ENCODE assay signal across 1 cellular context in genomic region chr3:43621974-43622739, GRCh38.
A peak's percentile ranks its signal among the peaks of the same experiment; 100 is the strongest.
TF ChIP-seq lines count a peak whose summit lies in the region.

TSS of gene ANO10 (minus strand) at chr3:43622011. CDS start at chr3:43605852, 16,159 bp downstream.

TF ChIP-seq in HEK293, 187 proteins besides CTCF, POLR2A, EP300 and RAD21 (continued from another document and continues in another):
- no peak for TF ChIP-seq ZNF518A (tag by site-specific recombination; conservative IDR thresholded peaks at IDR 0.05; ENCODE audit: low read depth)
- no peak for TF ChIP-seq ZBTB10 (tag by site-specific recombination; IDR thresholded peaks at IDR 0.05)
- TF ChIP-seq PRDM10 (tag by site-specific recombination; IDR thresholded peaks at IDR 0.05) = peak; percentile 76
- no peak for TF ChIP-seq ZXDB (tag by site-specific recombination; IDR thresholded peaks at IDR 0.05)
- TF ChIP-seq ZBTB20 (tag by site-specific recombination; IDR thresholded peaks at IDR 0.05) = peak; percentile 40; the same call in 1 of the 2 replicates
- no peak for TF ChIP-seq SALL2 (tag by site-specific recombination; IDR thresholded peaks at IDR 0.05; ENCODE audit: borderline replicate concordance)
- no peak for TF ChIP-seq ZNF302 (tag by site-specific recombination; IDR thresholded peaks at IDR 0.05; ENCODE audit: low read depth)
- TF ChIP-seq ZBTB8A (tag by site-specific recombination; IDR thresholded peaks at IDR 0.05) = peak; percentile 57
- no peak for TF ChIP-seq ZNF26 (tag by site-specific recombination; IDR thresholded peaks at IDR 0.05)
- no peak for TF ChIP-seq ZNF423 (tag by site-specific recombination; IDR thresholded peaks at IDR 0.05)
- TF ChIP-seq ZNF513 (tag by site-specific recombination; IDR thresholded peaks at IDR 0.05) = no peak
- no peak for TF ChIP-seq HOXD13 (CRISPR knock-in tag; IDR thresholded peaks at IDR 0.05; ENCODE audit: borderline replicate concordance)
- peak; percentile 35; the same call in 1 of the 2 replicates for TF ChIP-seq ZBTB17 (tag by site-specific recombination; IDR thresholded peaks at IDR 0.05)
- no peak for TF ChIP-seq ZNF792 (tag by site-specific recombination; IDR thresholded peaks at IDR 0.05)
- TF ChIP-seq YY2 (tag by site-specific recombination; IDR thresholded peaks at IDR 0.05) = no peak
- 0 out of 2 replicates have a peak, but pooled peaks have one; percentile 16 for TF ChIP-seq ZNF366 (tag by site-specific recombination; conservative IDR thresholded peaks at IDR 0.05)
- TF ChIP-seq ZNF677 (tag by site-specific recombination; IDR thresholded peaks at IDR 0.05) = no peak
- TF ChIP-seq PRDM4 (tag by site-specific recombination; IDR thresholded peaks at IDR 0.05) = no peak
- TF ChIP-seq SP2 (tag by site-specific recombination; IDR thresholded peaks at IDR 0.05) = peak; percentile 90
- TF ChIP-seq ZNF660 (tag by site-specific recombination; IDR thresholded peaks at IDR 0.05) = no peak
- TF ChIP-seq ZNF654 (tag by site-specific recombination; IDR thresholded peaks at IDR 0.05; ENCODE audit: low read depth) = no peak
- TF ChIP-seq OSR2 (tag by site-specific recombination; IDR thresholded peaks at IDR 0.05) = no peak
- no peak for TF ChIP-seq ZNF211 (tag by site-specific recombination; IDR thresholded peaks at IDR 0.05; ENCODE audit: low read depth)
- TF ChIP-seq KLF1 (tag by site-specific recombination; IDR thresholded peaks at IDR 0.05) = 0 out of 2 replicates have a peak, but pooled peaks have one; percentile 21
- TF ChIP-seq GLIS2 (tag by site-specific recombination; IDR thresholded peaks at IDR 0.05) = peak; percentile 20; the same call in 1 of the 2 replicates
- no peak for TF ChIP-seq ZNF394 (tag by site-specific recombination; IDR thresholded peaks at IDR 0.05; ENCODE audit: borderline replicate concordance)
- no peak for TF ChIP-seq ZNF544 (tag by site-specific recombination; IDR thresholded peaks at IDR 0.05)
- no peak for TF ChIP-seq ZNF704 (tag by site-specific recombination; IDR thresholded peaks at IDR 0.05)
- peak; percentile 99 for TF ChIP-seq ZNF449 (tag by site-specific recombination; IDR thresholded peaks at IDR 0.05)
- TF ChIP-seq ZNF354C (tag by site-specific recombination; IDR thresholded peaks at IDR 0.05; ENCODE audit: borderline replicate concordance, low read depth) = no peak
- TF ChIP-seq ZNF585B (tag by site-specific recombination; IDR thresholded peaks at IDR 0.05) = no peak
- TF ChIP-seq PRDM6 (tag by site-specific recombination; IDR thresholded peaks at IDR 0.05) = no peak
- TF ChIP-seq ZNF473 (tag by site-specific recombination; IDR thresholded peaks at IDR 0.05) = no peak
- TF ChIP-seq ZNF747 (tag by site-specific recombination; IDR thresholded peaks at IDR 0.05) = no peak
- 0 out of 2 replicates have a peak, but pooled peaks have one; percentile 9 for TF ChIP-seq ZNF600 (tag by site-specific recombination; IDR thresholded peaks at IDR 0.05)
- peak; percentile 67 for TF ChIP-seq ZNF335 (tag by site-specific recombination; conservative IDR thresholded peaks at IDR 0.05)
- TF ChIP-seq PRDM1 (tag by site-specific recombination; IDR thresholded peaks at IDR 0.05) = peak; percentile 61; the same call in 1 of the 2 replicates
- TF ChIP-seq ZNF19 (tag by site-specific recombination; IDR thresholded peaks at IDR 0.05; ENCODE audit: low read depth) = no peak
